In the genomic region with DNA sequence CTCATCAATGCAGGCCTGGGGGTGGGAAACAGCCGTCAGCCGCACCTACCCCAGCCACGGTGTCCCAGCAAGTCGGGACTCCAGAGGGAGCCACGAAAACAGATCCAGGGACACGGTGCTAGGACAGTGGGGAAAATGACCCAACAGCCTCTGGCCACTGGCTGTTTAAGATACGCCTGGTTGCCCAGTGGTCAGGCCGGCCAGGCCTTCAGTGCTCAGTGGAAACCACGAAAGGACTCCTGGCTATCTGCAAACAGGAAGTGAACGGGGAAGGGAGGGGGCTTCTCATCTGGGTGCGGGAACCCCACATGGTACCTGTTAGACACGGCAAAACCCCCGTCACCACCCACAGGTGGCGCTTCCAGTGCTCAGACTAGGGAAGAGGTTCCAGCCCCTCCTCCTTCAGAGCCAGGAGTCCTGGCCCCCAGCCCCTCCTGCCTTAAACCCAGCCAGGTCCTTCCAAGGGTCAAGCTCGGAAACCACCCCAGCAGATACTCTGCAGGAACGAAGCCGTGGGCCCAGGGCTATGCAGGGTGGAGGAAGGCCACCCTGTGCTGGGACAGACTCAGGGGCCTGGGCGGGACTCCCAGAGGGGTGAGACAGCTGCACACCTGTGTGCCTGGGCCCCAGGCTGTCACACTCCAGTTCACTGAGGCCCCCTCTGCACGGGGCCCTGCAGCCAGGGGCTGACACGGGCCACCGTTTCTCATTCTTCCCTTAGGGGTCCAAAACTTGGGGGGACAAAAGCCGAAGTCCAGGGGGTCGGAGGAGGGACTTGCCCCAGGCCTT, we compare ENCODE assay signal across 10 cellular contexts. TPM values are rescaled to one million over a fixed set of nuclear protein-coding genes. Genes with fewer than 3 reads are reported as not detected.
DNase-seq lines count a peak whose midpoint lies in the region; ATAC-seq and TF ChIP-seq lines count a peak whose summit lies in the region.
"Had no signal": no experiment of that assay in that cellular context is flagged by ENCODE, and none has a peak within 500 bp of the region (broad histone marks: within the 10 kb centered on the region; RNA-seq: fewer than 3 reads in every experiment).

No MANE protein-coding gene starts in this region.

- H3K4me3 ChIP-seq in DOHH2 (ENCODE audit: low read length) (peak overlapping the region; percentile 93), OCI-LY7 (ENCODE audit: low read depth, low read length, poor library complexity, severe bottlenecking) (peak overlapping the region; percentile 86)

- POLR2A ChIA-PET in OCI-LY7 (lab: Charles Lee): no interaction called here

- TF ChIP-seq CTCF in DOHH2 (IDR thresholded peaks at IDR 0.05; ENCODE audit: low read depth, low read length, poor library complexity, severe bottlenecking): peak; percentile 72
- peak; percentile 79 for TF ChIP-seq CTCF in OCI-LY7 (conservative IDR thresholded peaks at IDR 0.05; ENCODE audit: low read length)
- TF ChIP-seq CTCF in progenitor cell of endocrine pancreas (IDR thresholded peaks at IDR 0.05; ENCODE audit: unreplicated experiment): no peak

- H3K4me3 Mint-ChIP-seq in progenitor cell of endocrine pancreas (ENCODE audit: low read depth): no peak overlapping the region
- no peak overlapping the region for H3K4me3 Mint-ChIP-seq in activated CD8-positive, alpha-beta memory T cell treated with anti-CD3 and anti-CD28 coated beads, Interleukin-2, amount 10 ng/mL, durations not matched to agents 7 days and 5 days

- H3K4me2 ChIP-seq in DOHH2 (ENCODE audit: low read length): peak overlapping the region; percentile 98
- peak overlapping the region; percentile 96 for H3K4me2 ChIP-seq in OCI-LY7 (ENCODE audit: low read length)

- H3K9me2 ChIP-seq in DOHH2 (replicated peaks; ENCODE audit: control insufficient read depth, low read length): no peaks in the 10 kb centered on the region
- H3K9me2 ChIP-seq in OCI-LY7 (ENCODE audit: insufficient read depth, low read length): no peaks in the 10 kb centered on the region

- peaks cover 16% of the 10 kb centered on the region for H4K20me1 ChIP-seq in DOHH2 (ENCODE audit: control insufficient read depth, insufficient read depth, low read depth, low read length)
- peaks cover 19% of the 10 kb centered on the region for H4K20me1 ChIP-seq in OCI-LY7 (ENCODE audit: insufficient read depth, low read length)

- ATAC-seq in left lobe of liver: no peak
- no peak for ATAC-seq in activated CD8-positive, alpha-beta memory T cell treated with anti-CD3 and anti-CD28 coated beads, Interleukin-2, amount 10 ng/mL, durations not matched to agents 7 days and 5 days
- no peak for ATAC-seq in HG02678 (IDR thresholded peaks at IDR 0.05; ENCODE audit: unreplicated experiment)

- no peaks in the 10 kb centered on the region for H3K27me3 ChIP-seq in DOHH2 (ENCODE audit: control insufficient read depth, low read length)

- CTCF ChIA-PET in OCI-LY7 (lab: Charles Lee; ENCODE audit: unreplicated experiment): no interaction called here
- CTCF ChIA-PET in activated CD8-positive, alpha-beta memory T cell treated with anti-CD3 and anti-CD28 coated beads, Interleukin-2, amount 10 ng/mL, durations not matched to agents 7 days and 5 days (lab: Charles Lee): no interaction called here

- H3K4me1 ChIP-seq in DOHH2 (ENCODE audit: control insufficient read depth, low read length) (peaks cover 38% of the 10 kb centered on the region), OCI-LY7 (ENCODE audit: insufficient read depth, low read length, poor library complexity, severe bottlenecking) (peaks cover 35% of the 10 kb centered on the region)

- H3K9me3 ChIP-seq in DOHH2 (ENCODE audit: control insufficient read depth, insufficient read depth, low read length): no peaks in the 10 kb centered on the region
- no peaks in the 10 kb centered on the region for H3K9me3 ChIP-seq in OCI-LY7 (ENCODE audit: low read length)

- H3K36me3 Mint-ChIP-seq in progenitor cell of endocrine pancreas (ENCODE audit: insufficient read depth): peaks cover 7% of the 10 kb centered on the region
- H3K36me3 Mint-ChIP-seq in activated CD8-positive, alpha-beta memory T cell treated with anti-CD3 and anti-CD28 coated beads, Interleukin-2, amount 10 ng/mL, durations not matched to agents 7 days and 5 days: peaks cover 22% of the 10 kb centered on the region

- H3K36me3 ChIP-seq in DOHH2 (ENCODE audit: control insufficient read depth, low read length) (peaks cover 64% of the 10 kb centered on the region), OCI-LY7 (ENCODE audit: insufficient read depth, low read length) (peaks cover 64% of the 10 kb centered on the region)

- peak overlapping the region; percentile 33 for H3K27ac Mint-ChIP-seq in progenitor cell of endocrine pancreas
- H3K27ac Mint-ChIP-seq in activated CD8-positive, alpha-beta memory T cell treated with anti-CD3 and anti-CD28 coated beads, Interleukin-2, amount 10 ng/mL, durations not matched to agents 7 days and 5 days: no peak overlapping the region

- H3K27ac ChIP-seq in DOHH2 (ENCODE audit: low read depth, low read length): peak overlapping the region; percentile 93
- H3K27ac ChIP-seq in OCI-LY7 (ENCODE audit: low read depth, low read length, poor library complexity, severe bottlenecking): peak overlapping the region; percentile 84

- BruUV-seq in OCI-LY7 (replicated peaks; lab: Mats Ljungman, UMichigan): no TSS peak

- DNase-seq in OCI-LY7 (ENCODE audit: low spot score) (peak; percentile 87), germinal center (ENCODE audit: low spot score) (peak; percentile 84), progenitor cell of endocrine pancreas (ENCODE audit: low spot score, unreplicated experiment) (no peak), left lobe of liver (ENCODE audit: low spot score) (no peak), GM19238 (ENCODE audit: insufficient read length, low spot score) (no peak)
- no peak for DNase-seq in activated CD8-positive, alpha-beta memory T cell treated with anti-CD3 and anti-CD28 coated beads, Interleukin-2, amount 10 ng/mL, durations not matched to agents 7 days and 5 days
- DNase-seq: activated CD4-positive, alpha-beta T cell treated with anti-CD3 and anti-CD28 coated beads for 48 hours had no signal

- H3K79me2 ChIP-seq in DOHH2 (ENCODE audit: control insufficient read depth, low read length) (peaks cover 92% of the 10 kb centered on the region), OCI-LY7 (ENCODE audit: insufficient read depth, low read depth, low read length) (peaks cover 65% of the 10 kb centered on the region)

- H3K27me3 Mint-ChIP-seq in progenitor cell of endocrine pancreas: no peaks in the 10 kb centered on the region
- H3K27me3 Mint-ChIP-seq in activated CD8-positive, alpha-beta memory T cell treated with anti-CD3 and anti-CD28 coated beads, Interleukin-2, amount 10 ng/mL, durations not matched to agents 7 days and 5 days: no peaks in the 10 kb centered on the region

- no peak overlapping the region for H2AFZ ChIP-seq in OCI-LY7 (ENCODE audit: low read length)

- H3K9me3 Mint-ChIP-seq in progenitor cell of endocrine pancreas (ENCODE audit: low read depth): no peaks in the 10 kb centered on the region
- no peaks in the 10 kb centered on the region for H3K9me3 Mint-ChIP-seq in activated CD8-positive, alpha-beta memory T cell treated with anti-CD3 and anti-CD28 coated beads, Interleukin-2, amount 10 ng/mL, durations not matched to agents 7 days and 5 days (ENCODE audit: low read depth)

- H3K4me1 Mint-ChIP-seq in progenitor cell of endocrine pancreas (ENCODE audit: low read depth): peaks cover 20% of the 10 kb centered on the region
- peaks cover 27% of the 10 kb centered on the region for H3K4me1 Mint-ChIP-seq in activated CD8-positive, alpha-beta memory T cell treated with anti-CD3 and anti-CD28 coated beads, Interleukin-2, amount 10 ng/mL, durations not matched to agents 7 days and 5 days

- H3F3A ChIP-seq in DOHH2 (ENCODE audit: control insufficient read depth, insufficient read depth): peaks cover 5% of the 10 kb centered on the region

- intact Hi-C loops in OCI-LY7 (cut with micrococcal nuclease; ENCODE audit: unreplicated experiment): loop anchor here (1.0 kb wide), 1 partner anchor 22 kb away; no protein-coding TSS in a partner anchor

RNA-seq across cellular contexts. Expression of a gene that starts 4.5 kb away (rescaled TPM):
- total RNA-seq in OCI-LY7 (2014; rRNA removed; shearing (Covaris generic)): 194 and 211 TPM in 2 replicates
- total RNA-seq in OCI-LY7 (2022) (177 and 186 TPM in 2 replicates), progenitor cell of endocrine pancreas (110 and 118 TPM in 2 replicates), left lobe of liver (46.5 TPM)
- total RNA-seq in activated CD8-positive, alpha-beta memory T cell treated with anti-CD3 and anti-CD28 coated beads, Interleukin-2, amount 10 ng/mL, durations not matched to agents 7 days and 5 days: 100 to 1,000 TPM; 134 to 144 TPM

RNA-seq across cellular contexts. Expression of a gene that starts 36.0 kb away (rescaled TPM):
- total RNA-seq in OCI-LY7 (2014; rRNA removed; shearing (Covaris generic)): 17.6 and 21.9 TPM in 2 replicates
- total RNA-seq in OCI-LY7 (2022) (11.2 and 11.6 TPM in 2 replicates), progenitor cell of endocrine pancreas (4.6 and 5.5 TPM in 2 replicates), left lobe of liver (0.18 TPM)
- total RNA-seq in activated CD8-positive, alpha-beta memory T cell treated with anti-CD3 and anti-CD28 coated beads, Interleukin-2, amount 10 ng/mL, durations not matched to agents 7 days and 5 days: 1 to 10 TPM in 1 of 2 experiments, under 1 TPM in 1; 0.41 to 1.0 TPM
- total RNA-seq: lung microvascular endothelial cell had no signal

RNA-seq across cellular contexts. Expression of a gene that starts 37.3 kb away (rescaled TPM):
- 3.5 and 11.1 TPM in 2 replicates for total RNA-seq in OCI-LY7 (2014; rRNA removed; shearing (Covaris generic))
- 10.6 and 12.5 TPM in 2 replicates for total RNA-seq in OCI-LY7 (2022)
- total RNA-seq in progenitor cell of endocrine pancreas: 14.4 and 21.5 TPM in 2 replicates
- total RNA-seq in left lobe of liver: 0.53 TPM
- total RNA-seq in activated CD8-positive, alpha-beta memory T cell treated with anti-CD3 and anti-CD28 coated beads, Interleukin-2, amount 10 ng/mL, durations not matched to agents 7 days and 5 days: 1 to 10 TPM; 4.5 to 9.8 TPM

RNA-seq across cellular contexts. Expression of a gene that starts 44.6 kb away (rescaled TPM):
- total RNA-seq in OCI-LY7 (2014; rRNA removed; shearing (Covaris generic)): 2.6 TPM in 1 of 2 replicates, not detected in the other
- not detected in 2 replicates for total RNA-seq in OCI-LY7 (2022)
- total RNA-seq in progenitor cell of endocrine pancreas: 5.5 and 6.0 TPM in 2 replicates
- not detected for total RNA-seq in left lobe of liver
- not detected for total RNA-seq in activated CD8-positive, alpha-beta memory T cell treated with anti-CD3 and anti-CD28 coated beads, Interleukin-2, amount 10 ng/mL, durations not matched to agents 7 days and 5 days
- total RNA-seq: lung microvascular endothelial cell had no signal

RNA-seq across cellular contexts. Expression of a gene that starts 50.0 kb away (rescaled TPM):
- 23.1 and 29.5 TPM in 2 replicates for total RNA-seq in OCI-LY7 (2014; rRNA removed; shearing (Covaris generic))
- total RNA-seq in OCI-LY7 (2022) (17.8 and 19.5 TPM in 2 replicates), progenitor cell of endocrine pancreas (11.8 and 12.0 TPM in 2 replicates), left lobe of liver (9.7 TPM)
- 10 to 100 TPM; 18.9 to 23.9 TPM for total RNA-seq in activated CD8-positive, alpha-beta memory T cell treated with anti-CD3 and anti-CD28 coated beads, Interleukin-2, amount 10 ng/mL, durations not matched to agents 7 days and 5 days

Comparison
In these comparisons a context has a peak if more than half of its experiments do, and no peak if none do; other contexts are left out.
1. DNase-seq: peak in OCI-LY7 (single experiment) and germinal center (single experiment); none in progenitor cell of endocrine pancreas (single experiment), left lobe of liver (single experiment), activated CD8-positive, alpha-beta memory T cell treated with anti-CD3 and anti-CD28 coated beads, Interleukin-2, amount 10 ng/mL, durations not matched to agents 7 days and 5 days (single experiment) and GM19238 (single experiment).